ENCODE assay signal across 8 cellular contexts in genomic region chr11:83192846-83193245, GRCh38. TPM values are rescaled to one million over a fixed set of nuclear protein-coding genes. Genes with fewer than 3 reads are reported as not detected.
DNase-seq lines count a peak whose midpoint lies in the region; ATAC-seq, FAIRE-seq and TF ChIP-seq lines count a peak whose summit lies in the region.

No MANE protein-coding gene starts in this region.

- no peaks in the 10 kb centered on the region for H3K27me3 Mint-ChIP-seq in activated naive CD8-positive, alpha-beta T cell treated with anti-CD3 and anti-CD28 coated beads, Interleukin-2, amount 50 U/mL, for 24 hours

- no peaks in the 10 kb centered on the region for H4K20me1 ChIP-seq in keratinocyte (ENCODE audit: control insufficient read depth, extremely low read depth, insufficient read depth, low read length)

- H2AFZ ChIP-seq in keratinocyte (ENCODE audit: control insufficient read depth, low read length) = peak overlapping the region; percentile 98

- H3K4me3 Mint-ChIP-seq in activated naive CD8-positive, alpha-beta T cell treated with anti-CD3 and anti-CD28 coated beads, Interleukin-2, amount 50 U/mL, for 24 hours = peak overlapping the region; percentile 99

- DNase-seq in DMS53 (lab: John Stamatoyannopoulos, UW) = peak; percentile 63
- DNase-seq in DMS53 treated with DMSO at 0.1 percent for 48 hours (lab: John Stamatoyannopoulos, UW; ENCODE audit: unreplicated experiment) = no peak
- DNase-seq in activated naive CD8-positive, alpha-beta T cell treated with anti-CD3 and anti-CD28 coated beads, Interleukin-2, amount 50 U/mL, for 24 hours = no peak
- no peak for DNase-seq in keratinocyte (ENCODE audit: low read depth, low spot score)
- DNase-seq in NCI-H1930 (lab: John Stamatoyannopoulos, UW) = no peak
- no peak for DNase-seq in NCI-H2171 (lab: John Stamatoyannopoulos, UW)

- peaks cover 42% of the 10 kb centered on the region for H3K4me1 Mint-ChIP-seq in activated naive CD8-positive, alpha-beta T cell treated with anti-CD3 and anti-CD28 coated beads, Interleukin-2, amount 50 U/mL, for 24 hours

- H3K36me3 Mint-ChIP-seq in activated naive CD8-positive, alpha-beta T cell treated with anti-CD3 and anti-CD28 coated beads, Interleukin-2, amount 50 U/mL, for 24 hours (ENCODE audit: low read depth) = peaks cover 25% of the 10 kb centered on the region

- no peaks in the 10 kb centered on the region for H3K9me3 Mint-ChIP-seq in activated naive CD8-positive, alpha-beta T cell treated with anti-CD3 and anti-CD28 coated beads, Interleukin-2, amount 50 U/mL, for 24 hours

- FAIRE-seq in keratinocyte (lab: Jason Lieb, UNC) = no peak

- peak overlapping the region; percentile 96 for H3K27ac ChIP-seq in keratinocyte (ENCODE audit: control insufficient read depth, insufficient read depth, low read length)
- peak overlapping the region; percentile 90 for H3K27ac ChIP-seq in stomach smooth muscle (ENCODE audit: low read length)

- H3K4me2 ChIP-seq in keratinocyte (ENCODE audit: control insufficient read depth, extremely low read depth, insufficient read depth, low read depth, low read length) = peak overlapping the region; percentile 93

- peak overlapping the region; percentile 97 for H3K27ac Mint-ChIP-seq in activated naive CD8-positive, alpha-beta T cell treated with anti-CD3 and anti-CD28 coated beads, Interleukin-2, amount 50 U/mL, for 24 hours

- peaks cover 23% of the 10 kb centered on the region for H3K79me2 ChIP-seq in keratinocyte (ENCODE audit: control insufficient read depth, insufficient read depth, low read length)

- no peak for TF ChIP-seq CTCF in keratinocyte (optimal IDR thresholded peaks at IDR 0.05 in 1 of 3, IDR thresholded peaks at IDR 0.05 in 1 of 3, conservative IDR thresholded peaks at IDR 0.05 in 1 of 3; ENCODE audit: extremely low read depth in 1 of 3, insufficient read depth in 2 of 3, low read length in 3 of 3)

- H3K4me1 ChIP-seq in keratinocyte (ENCODE audit: control insufficient read depth, extremely low read depth, insufficient read depth, low read length) (peaks cover 17% of the 10 kb centered on the region), stomach smooth muscle (ENCODE audit: control insufficient read depth, insufficient read depth, low read length) (peaks cover 13% of the 10 kb centered on the region)

- H3K27me3 ChIP-seq in keratinocyte (ENCODE audit: control insufficient read depth, extremely low read depth, insufficient read depth, low read length) (no peaks in the 10 kb centered on the region), stomach smooth muscle (ENCODE audit: control insufficient read depth in 1 of 2, insufficient read depth in 2 of 2, low read length in 2 of 2) (no peaks in the 10 kb centered on the region)

- ATAC-seq in activated naive CD8-positive, alpha-beta T cell treated with anti-CD3 and anti-CD28 coated beads, Interleukin-2, amount 50 U/mL, for 24 hours = no peak
- no peak for ATAC-seq in HG03565 (IDR thresholded peaks at IDR 0.05; ENCODE audit: unreplicated experiment)

- H3K9me3 ChIP-seq in keratinocyte (ENCODE audit: control insufficient read depth, low read depth, low read length) (no peaks in the 10 kb centered on the region), stomach smooth muscle (ENCODE audit: control insufficient read depth in 2 of 2, low read length in 2 of 2) (no peaks in the 10 kb centered on the region)

- dilution Hi-C loops in keratinocyte (cut with MboI; ENCODE audit: extremely low pct_ligation_motif_present, low sequenced_read_pairs) = no loop called here

- peak overlapping the region; percentile 96 for H3K9ac ChIP-seq in keratinocyte (ENCODE audit: control insufficient read depth, extremely low read depth, insufficient read depth, low read length)
- H3K9ac ChIP-seq in stomach smooth muscle (ENCODE audit: low read length in 2 of 2) = peak overlapping the region; percentile 96 to 99

- H3K36me3 ChIP-seq in keratinocyte (ENCODE audit: control insufficient read depth in 2 of 2, extremely low read depth in 1 of 2, insufficient read depth in 2 of 2, low read length in 2 of 2) (peaks cover 12 to 18% of the 10 kb centered on the region in 2 experiments), stomach smooth muscle (ENCODE audit: control insufficient read depth in 2 of 2, insufficient read depth in 2 of 2, low read length in 2 of 2) (peaks cover 15 to 16% of the 10 kb centered on the region in 2 donors)

- no peaks in the 10 kb centered on the region for H3K9me1 ChIP-seq in keratinocyte (ENCODE audit: control insufficient read depth, extremely low read depth, insufficient read depth, low read length)

- H3K4me3 ChIP-seq in keratinocyte (ENCODE audit: control insufficient read depth in 2 of 3, extremely low read depth in 1 of 3, insufficient read depth in 2 of 3, low read depth in 1 of 3, low read length in 3 of 3) (peak overlapping the region; percentile 84 to 100 (median 90)), stomach smooth muscle (ENCODE audit: low read length in 2 of 2) (peak overlapping the region; percentile 96 to 99)

RNA-seq across cellular contexts. Expression of gene ANKRD42, which starts 0.7 kb away (rescaled TPM):
- 5.0 to 11.0 TPM (median 8.4 TPM) in 3 replicates for polyA plus RNA-seq in keratinocyte
- polyA plus RNA-seq in keratinocyte (2011; ENCODE audit: low read depth) = 9.7 TPM
- polyA plus RNA-seq in keratinocyte (2011; cell fraction: cytosol; rRNA removed) = 5.2 and 7.7 TPM in 2 replicates
- polyA plus RNA-seq in keratinocyte (2011; cell fraction: nucleus; rRNA removed) = 9.2 and 12.7 TPM in 2 replicates
- polyA plus RNA-seq in keratinocyte (2012; ENCODE audit: low replicate concordance) = 5.8 and 7.9 TPM in 2 replicates
- polyA minus RNA-seq in keratinocyte = 1.9 to 4.9 TPM (median 3.5 TPM) in 3 replicates
- 5.9 TPM for polyA minus RNA-seq in keratinocyte (2011; cell fraction: cytosol; rRNA and poly(A)+ RNA removed)
- 5.1 and 10.7 TPM in 2 replicates for polyA minus RNA-seq in keratinocyte (2011; cell fraction: nucleus; rRNA and poly(A)+ RNA removed)

RNA-seq across cellular contexts. Expression of gene PCF11, which starts 35.9 kb away (rescaled TPM):
- 16.3 to 32.8 TPM (median 25.8 TPM) in 3 replicates for polyA plus RNA-seq in keratinocyte
- polyA plus RNA-seq in keratinocyte (2011; ENCODE audit: low read depth) = 197 TPM
- 6.4 and 15.7 TPM in 2 replicates for polyA plus RNA-seq in keratinocyte (2011; cell fraction: cytosol; rRNA removed)
- polyA plus RNA-seq in keratinocyte (2011; cell fraction: nucleus; rRNA removed) = 67.5 and 84.3 TPM in 2 replicates
- polyA plus RNA-seq in keratinocyte (2012; ENCODE audit: low replicate concordance) = 9.6 and 34.0 TPM in 2 replicates
- polyA minus RNA-seq in keratinocyte = 6.8 to 68.1 TPM (median 18.0 TPM) in 3 replicates
- polyA minus RNA-seq in keratinocyte (2011; cell fraction: cytosol; rRNA and poly(A)+ RNA removed) = 14.0 TPM
- polyA minus RNA-seq in keratinocyte (2011; cell fraction: nucleus; rRNA and poly(A)+ RNA removed) = 27.6 and 45.1 TPM in 2 replicates
